21 cellular contexts compared by ENCODE assay signal in the genomic region with DNA sequence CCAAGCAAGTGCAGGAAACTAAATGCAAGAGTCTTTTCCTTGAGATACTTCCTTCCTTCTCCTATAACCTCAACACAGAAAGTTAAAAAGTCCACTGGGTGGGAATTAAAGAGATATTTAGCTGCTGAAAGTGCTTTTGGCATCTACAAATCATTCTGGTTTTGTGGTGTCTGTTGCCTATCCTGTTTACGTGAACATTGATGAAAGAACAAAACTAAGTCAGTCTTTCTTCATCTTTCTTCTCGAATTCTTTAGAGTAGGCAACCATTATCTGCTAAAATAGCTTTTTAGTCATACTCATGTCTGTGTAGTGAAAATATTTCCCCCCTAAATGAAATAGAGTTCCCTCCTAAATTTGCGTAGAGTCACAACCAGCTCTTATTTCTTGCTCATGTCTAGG.
"Had no signal": no experiment of that assay in that cellular context is flagged by ENCODE, and none has a peak within 500 bp of the region (broad histone marks: within the 10 kb centered on the region; RNA-seq: fewer than 3 reads in every experiment).

No MANE protein-coding gene starts in this region.

- H3K36me3 Mint-ChIP-seq: memory B cell; mesothelial cell of epicardium; natural killer cell treated with Interleukin-12 subunit alpha and Interleukin-12 subunit beta and Interleukin-15 and Interleukin-18, amount 100 ng/mL, for 72 hours; neural progenitor cell; stimulated activated naive B cell treated with anti-CD40 and anti-IgM and Interleukin-4, amounts not matched to agents 10 μg/mL and 1 μg/mL and 100 μg/mL, for 72 hours had no signal

- H3K4me1 Mint-ChIP-seq: memory B cell, mesothelial cell of epicardium, neural progenitor cell had no signal

- H3K36me3 ChIP-seq: esophagus squamous epithelium, gastroesophageal sphincter, left ventricle myocardium inferior, lower lobe of right lung, neural progenitor cell, ovary, right atrium auricular region, sigmoid colon had no signal

- ATAC-seq: gastroesophageal sphincter; left cardiac atrium; lower lobe of right lung; natural killer cell treated with Interleukin-12 subunit alpha and Interleukin-12 subunit beta and Interleukin-15 and Interleukin-18, amount 100 ng/mL, for 72 hours; stimulated activated naive B cell treated with anti-CD40 and anti-IgM and Interleukin-4, amounts not matched to agents 10 μg/mL and 1 μg/mL and 100 μg/mL, for 72 hours had no signal

- H3K9me3 Mint-ChIP-seq: dendritic cell treated with granulocyte-macrophage colony-stimulating factor and Interleukin-4, amounts not matched to agents 40 ng/mL and 50 ng/mL, for 4 days; memory B cell; mesothelial cell of epicardium; natural killer cell treated with Interleukin-12 subunit alpha and Interleukin-12 subunit beta and Interleukin-15 and Interleukin-18, amount 100 ng/mL, for 72 hours; neural progenitor cell had no signal

- DNase-seq: esophagus squamous epithelium; foreskin fibroblast; glutamatergic neuron; kidney; left cardiac atrium; left ventricle myocardium inferior; lower lobe of right lung; nucleus accumbens; ovary; sigmoid colon; stimulated activated CD4-positive, alpha-beta T cell treated with anti-CD3 and anti-CD28 coated beads, Interleukin-2, amount 100 ng/mL, for 24 hours; stimulated activated naive B cell treated with anti-CD40 and anti-IgM and Interleukin-4, amounts not matched to agents 10 μg/mL and 1 μg/mL and 100 μg/mL, for 72 hours; trophoblast cell had no signal

- H3K27me3 Mint-ChIP-seq: dendritic cell treated with granulocyte-macrophage colony-stimulating factor and Interleukin-4, amounts not matched to agents 40 ng/mL and 50 ng/mL, for 4 days; memory B cell; stimulated activated naive B cell treated with anti-CD40 and anti-IgM and Interleukin-4, amounts not matched to agents 10 μg/mL and 1 μg/mL and 100 μg/mL, for 72 hours had no signal

- H3K27ac ChIP-seq: esophagus squamous epithelium, gastroesophageal sphincter, left ventricle myocardium inferior, lower lobe of right lung, neural progenitor cell, ovary, right atrium auricular region, sigmoid colon, skin epidermis had no signal

- H3K9me3 ChIP-seq: esophagus squamous epithelium, gastroesophageal sphincter, lower lobe of right lung, ovary, right atrium auricular region, sigmoid colon had no signal

- H3K4me3 Mint-ChIP-seq: dendritic cell treated with granulocyte-macrophage colony-stimulating factor and Interleukin-4, amounts not matched to agents 40 ng/mL and 50 ng/mL, for 4 days; memory B cell; mesothelial cell of epicardium; natural killer cell treated with Interleukin-12 subunit alpha and Interleukin-12 subunit beta and Interleukin-15 and Interleukin-18, amount 100 ng/mL, for 72 hours; neural progenitor cell; stimulated activated naive B cell treated with anti-CD40 and anti-IgM and Interleukin-4, amounts not matched to agents 10 μg/mL and 1 μg/mL and 100 μg/mL, for 72 hours had no signal

- H3K27ac Mint-ChIP-seq: dendritic cell treated with granulocyte-macrophage colony-stimulating factor and Interleukin-4, amounts not matched to agents 40 ng/mL and 50 ng/mL, for 4 days; memory B cell; mesothelial cell of epicardium; natural killer cell treated with Interleukin-12 subunit alpha and Interleukin-12 subunit beta and Interleukin-15 and Interleukin-18, amount 100 ng/mL, for 72 hours; neural progenitor cell; stimulated activated naive B cell treated with anti-CD40 and anti-IgM and Interleukin-4, amounts not matched to agents 10 μg/mL and 1 μg/mL and 100 μg/mL, for 72 hours had no signal
